In the genomic region with DNA sequence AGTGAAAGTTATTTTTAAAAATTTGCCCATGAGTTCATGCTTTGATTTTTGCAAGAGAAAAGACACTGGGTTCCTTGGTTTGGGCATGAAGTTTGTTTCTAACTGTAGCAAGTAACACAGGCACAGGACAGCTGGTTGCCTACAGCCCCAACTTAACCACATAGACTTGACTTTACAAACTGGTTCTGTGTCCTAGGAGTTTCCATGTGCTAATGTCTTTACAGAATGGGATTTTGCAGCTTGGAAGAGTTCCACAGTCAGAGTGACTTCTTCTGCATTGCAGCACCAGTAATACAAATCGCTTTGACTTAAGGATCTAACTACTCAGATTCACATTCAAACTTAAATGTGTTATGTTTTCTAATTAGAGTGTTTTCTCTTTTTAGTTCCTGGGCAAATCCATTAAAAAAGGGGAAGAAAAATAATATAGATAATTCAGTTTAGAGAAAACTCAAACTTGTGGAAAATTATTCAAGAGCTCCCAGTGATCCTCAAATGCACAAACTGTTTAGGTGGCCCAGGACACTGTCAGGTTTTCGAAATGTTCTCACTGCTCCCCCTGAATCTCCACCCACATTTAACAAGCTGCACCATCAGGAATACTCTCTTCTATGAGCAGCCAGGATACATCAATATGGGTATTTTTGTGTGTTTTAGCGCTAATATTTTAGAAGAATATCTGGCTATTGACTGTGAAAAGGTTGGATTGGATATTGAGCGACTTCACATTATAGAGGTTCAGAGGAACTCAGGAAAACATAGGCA, we compare ENCODE assay signal across 8 cellular contexts. TPM values are rescaled to one million over a fixed set of nuclear protein-coding genes. Genes with fewer than 3 reads are reported as not detected.
DNase-seq lines count a peak whose midpoint lies in the region; ATAC-seq and TF ChIP-seq lines count a peak whose summit lies in the region.
"Had no signal": no experiment of that assay in that cellular context is flagged by ENCODE, and none has a peak within 500 bp of the region (broad histone marks: within the 10 kb centered on the region; RNA-seq: fewer than 3 reads in every experiment).

No MANE protein-coding gene starts in this region.

- in situ Hi-C loops in astrocyte of the spinal cord (cut with HindIII; ENCODE audit: low sequenced_read_pairs) = no loop called here

- peaks cover 35% of the 10 kb centered on the region for H3K4me1 Mint-ChIP-seq in neural progenitor cell

- peak overlapping the region; percentile 97 for H3K4me3 Mint-ChIP-seq in neural progenitor cell

- H4K20me1 ChIP-seq in neural progenitor cell (ENCODE audit: low read depth) = peaks cover 7% of the 10 kb centered on the region

- H3K9me3 ChIP-seq in neural progenitor cell (ENCODE audit: low read depth) = no peaks in the 10 kb centered on the region

- ATAC-seq in GM18517 (IDR thresholded peaks at IDR 0.05; ENCODE audit: unreplicated experiment) = no peak
- ATAC-seq in GM21619 (IDR thresholded peaks at IDR 0.05; ENCODE audit: unreplicated experiment) = no peak

- H3K79me2 ChIP-seq in neural progenitor cell (ENCODE audit: low read depth) = no peaks in the 10 kb centered on the region

- no peak overlapping the region for H3K4me3 ChIP-seq in GM06990 (replicated peaks; ENCODE audit: low read depth, low read length)
- peak overlapping the region; percentile 74 for H3K4me3 ChIP-seq in astrocyte of the spinal cord (ENCODE audit: low read depth, low read length)
- H3K4me3 ChIP-seq in neural progenitor cell = peak overlapping the region; percentile 71

- H3K4me2 ChIP-seq in neural progenitor cell = peak overlapping the region; percentile 96

- peaks cover 60% of the 10 kb centered on the region for H3F3A ChIP-seq in neural progenitor cell (ENCODE audit: low read depth)

- H3K36me3 ChIP-seq in GM06990 (ENCODE audit: control insufficient read depth, insufficient read depth, low read length) (no peaks in the 10 kb centered on the region), neural progenitor cell (no peaks in the 10 kb centered on the region)

- peak overlapping the region; percentile 45 for H2AFZ ChIP-seq in neural progenitor cell (replicated peaks)

- peaks cover 21% of the 10 kb centered on the region for H3K27me3 Mint-ChIP-seq in neural progenitor cell (ENCODE audit: insufficient read depth, low read depth)

- H3K27me3 ChIP-seq in GM06990 (replicated peaks; ENCODE audit: control insufficient read depth, insufficient read depth, low read length) (no peaks in the 10 kb centered on the region), neural progenitor cell (no peaks in the 10 kb centered on the region)

- H3K36me3 Mint-ChIP-seq in neural progenitor cell = peaks cover 6% of the 10 kb centered on the region

- H3K27ac Mint-ChIP-seq in neural progenitor cell = peak overlapping the region; percentile 95

- H3K9me3 Mint-ChIP-seq in neural progenitor cell = peaks cover 21% of the 10 kb centered on the region

- peak overlapping the region; percentile 83 for H3K27ac ChIP-seq in neural progenitor cell

- no peak overlapping the region for H3K9ac ChIP-seq in neural progenitor cell

- TF ChIP-seq CTCF in GM06990 (IDR thresholded peaks at IDR 0.05; ENCODE audit: insufficient read depth, low read length, poor library complexity, severe bottlenecking) = no peak
- TF ChIP-seq CTCF in astrocyte of the spinal cord (IDR thresholded peaks at IDR 0.05; ENCODE audit: low read depth, low read length) = no peak
- no peak for TF ChIP-seq CTCF in neural progenitor cell (IDR thresholded peaks at IDR 0.05)

- peaks cover 9% of the 10 kb centered on the region for H3K4me1 ChIP-seq in neural progenitor cell

- DNase-seq in GM06990 (ENCODE audit: extremely low read depth, insufficient read length) = peak; percentile 43
- peak; percentile 60 for DNase-seq in NAMALWA (ENCODE audit: low spot score)
- DNase-seq in astrocyte of the spinal cord (ENCODE audit: low read depth, low spot score) = peak; percentile 49
- no peak for DNase-seq in neural progenitor cell (ENCODE audit: low spot score)
- DNase-seq in activated CD4-positive, CD25-positive, alpha-beta regulatory T cell treated with anti-CD3 and anti-CD28 coated beads, Interleukin-2, amount 50 U/mL, for 72 hours = no peak

RNA-seq across cellular contexts. Expression of gene OR2B2, which starts 44.1 kb away (rescaled TPM):
- total RNA-seq in neural progenitor cell (ENCODE audit: low replicate concordance) = not detected in 2 replicates
- total RNA-seq: SK-MEL-5 had no signal

Comparison
In these comparisons a context has a peak if more than half of its experiments do, and no peak if none do; other contexts are left out.
1. DNase-seq: peak in GM06990 (single experiment), NAMALWA (single experiment) and astrocyte of the spinal cord (single experiment); none in neural progenitor cell (single experiment) and activated CD4-positive, CD25-positive, alpha-beta regulatory T cell treated with anti-CD3 and anti-CD28 coated beads, Interleukin-2, amount 50 U/mL, for 72 hours (single experiment).